In genomic region chr1:241532173-241532553, GRCh38 we compare ENCODE assay signal across 8 cellular contexts. TPM values are rescaled to one million over a fixed set of nuclear protein-coding genes. Genes with fewer than 3 reads are reported as not detected.
A peak's percentile ranks its signal among the peaks of the same experiment; 100 is the strongest.
DNase-seq lines count a peak whose midpoint lies in the region; TF ChIP-seq lines count a peak whose summit lies in the region.

Gene KMO, plus strand, starts transcription at chr1:241532378. Its CDS starts 67 bp downstream, at chr1:241532445.

- no peak for TF ChIP-seq POLR2A in NB4 (IDR thresholded peaks at IDR 0.05; ENCODE audit: extremely low read depth, insufficient read length)

- peak within 1 kb of the TSS; percentile 75 for H3K4me3 Mint-ChIP-seq in nephron progenitor cell

- H3K4me1 ChIP-seq in HAP-1 (peaks cover 4% of the 10 kb centered on the region; the same call in 1 of the 2 replicates), colonic mucosa (no peaks in the 10 kb centered on the region)

- H3K27ac ChIP-seq in colonic mucosa = peak within 1 kb of the TSS; percentile 3

- H3K9me3 Mint-ChIP-seq in nephron progenitor cell = no peaks in the 10 kb centered on the region

- H3K9ac ChIP-seq in colonic mucosa (ENCODE audit: low read depth in 2 of 2, low read length in 2 of 2) = peak within 1 kb of the TSS in 1 of 2 donors; percentile 43

- H3K36me3 ChIP-seq in HAP-1 (replicated peaks) = no peaks in the 10 kb centered on the region
- no peaks in the 10 kb centered on the region for H3K36me3 ChIP-seq in colonic mucosa

- H3K36me3 Mint-ChIP-seq in nephron progenitor cell (ENCODE audit: low read depth) = no peaks in the 10 kb centered on the region

- peak within 1 kb of the TSS; percentile 28 for H3K4me3 ChIP-seq in HAP-1
- H3K4me3 ChIP-seq in NB4 (ENCODE audit: low read depth, low read length) = peak within 1 kb of the TSS; percentile 88
- peak within 1 kb of the TSS; percentile 29 for H3K4me3 ChIP-seq in colonic mucosa

- peak within 1 kb of the TSS; percentile 49 for H3K27ac Mint-ChIP-seq in nephron progenitor cell

- in situ Hi-C loops in HAP-1 (cut with MboI; ENCODE audit: low sequenced_read_pairs) = loop anchor here (25.0 kb wide), 1 partner anchor 455 kb away; the partner anchor contains the start of gene MAP1LC3C

- H3K4me1 Mint-ChIP-seq in nephron progenitor cell = peaks cover 12% of the 10 kb centered on the region

- H3K27me3 ChIP-seq in HAP-1 (ENCODE audit: low read depth) (peaks cover 2% of the 10 kb centered on the region; the same call in 1 of the 2 replicates), colonic mucosa (no peaks in the 10 kb centered on the region)

- peaks cover 4% of the 10 kb centered on the region for H3K27me3 Mint-ChIP-seq in nephron progenitor cell (ENCODE audit: low read depth, poor library complexity)

- DNase-seq in DMS79 treated with DMSO at 0.1 percent for 48 hours (lab: John Stamatoyannopoulos, UW) = peak; percentile 50
- DNase-seq in DMS79 (lab: John Stamatoyannopoulos, UW) = no peak
- DNase-seq in HAP-1 (ENCODE audit: low spot score in 2 of 2) = no peak
- DNase-seq in NB4 (ENCODE audit: low read depth) = peak; percentile 49
- DNase-seq in colonic mucosa = no peak
- DNase-seq in nephron progenitor cell = no peak
- DNase-seq in cerebellum (ENCODE audit: low spot score) = no peak
- no peak for DNase-seq in COR-L47 (lab: John Stamatoyannopoulos, UW)

- H3K9me3 ChIP-seq in HAP-1 = no peaks in the 10 kb centered on the region
- no peaks in the 10 kb centered on the region for H3K9me3 ChIP-seq in colonic mucosa

- intact Hi-C loops in colonic mucosa (cut with DNase I) = loop anchor here (5.0 kb wide), 1 partner anchor 305 kb away; no protein-coding TSS in a partner anchor

- TF ChIP-seq CTCF in NB4 (IDR thresholded peaks at IDR 0.05; ENCODE audit: low read depth, low read length) (no peak), colonic mucosa (IDR thresholded peaks at IDR 0.05) (no peak), nephron progenitor cell (IDR thresholded peaks at IDR 0.05) (no peak)

RNA-seq across cellular contexts. Expression of gene KMO, which starts in this region (rescaled TPM):
- total RNA-seq in colonic mucosa = under 1 TPM in 1 of 2 donors, not detected in 1; 0.80 TPM
- not detected for total RNA-seq in cerebellum

Comparison
In these comparisons a context has a peak if more than half of its experiments do, and no peak if none do; other contexts are left out.
1. DNase-seq: peak in DMS79 treated with DMSO at 0.1 percent for 48 hours (single experiment) and NB4 (single experiment); none in DMS79 (single experiment), HAP-1 (0 of 2), colonic mucosa (single experiment), nephron progenitor cell (single experiment), cerebellum (single experiment) and COR-L47 (single experiment).
2. H3K4me3 ChIP-seq: peak in every context shown above with its lines; median percentile 88 in NB4; 29 in colonic mucosa; 28 in HAP-1.